ENCODE assay signal across 12 cellular contexts in the genomic region with DNA sequence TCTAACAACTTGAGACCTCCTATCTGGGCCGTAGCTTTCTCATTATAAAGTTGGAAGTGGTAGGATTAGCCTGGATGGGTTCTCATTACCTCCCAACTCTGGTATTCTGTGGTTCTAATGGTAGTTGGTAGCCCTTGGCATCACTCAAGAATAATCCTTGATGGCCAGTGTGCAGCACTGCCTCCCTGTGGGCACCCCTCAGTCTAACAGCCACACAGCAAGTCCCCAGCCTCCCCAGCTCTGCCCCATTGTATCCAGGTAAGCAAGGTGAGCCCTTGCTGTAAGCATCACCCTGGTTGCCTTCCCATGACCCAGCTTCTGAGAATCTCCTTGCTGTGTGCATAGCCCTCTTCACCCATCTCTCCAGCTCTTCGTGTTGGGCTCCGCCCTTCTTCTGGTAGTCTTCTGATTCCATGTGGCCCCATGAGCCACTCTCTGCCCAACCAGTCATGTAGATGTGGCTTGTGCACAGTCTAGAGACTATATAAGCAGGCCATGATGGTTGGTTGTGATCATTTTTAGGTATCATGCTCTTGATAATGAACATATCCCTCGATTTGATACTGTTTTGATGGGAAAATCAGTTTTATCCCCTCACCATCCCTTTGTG. TPM values are rescaled to one million over a fixed set of nuclear protein-coding genes. Genes with fewer than 3 reads are reported as not detected.
DNase-seq lines count a peak whose midpoint lies in the region; ATAC-seq and TF ChIP-seq lines count a peak whose summit lies in the region.
"Had no signal": no experiment of that assay in that cellular context is flagged by ENCODE, and none has a peak within 500 bp of the region (broad histone marks: within the 10 kb centered on the region; RNA-seq: fewer than 3 reads in every experiment).

No MANE protein-coding gene starts in this region.

- H3K4me1 ChIP-seq in mammary epithelial cell (ENCODE audit: insufficient read depth, low read length) (no peaks in the 10 kb centered on the region), neural progenitor cell (no peaks in the 10 kb centered on the region)

- dilution Hi-C loops in mammary epithelial cell (cut with HindIII; ENCODE audit: low sequenced_read_pairs) = loop anchor here (5.0 kb wide), 2 partner anchors 32 to 63 kb away; no protein-coding TSS in a partner anchor

- in situ Hi-C loops in mammary epithelial cell (cut with MboI; ENCODE audit: low sequenced_read_pairs in 2 of 2) = loop anchor here in 1 of 2 donors (25.0 kb wide), 1 partner anchor 478 kb away; no protein-coding TSS in a partner anchor

- H3K27ac Mint-ChIP-seq in neural progenitor cell = no peak overlapping the region
- H3K27ac Mint-ChIP-seq: T-helper 1 cell treated with Interleukin-12 subunit alpha and Interleukin-12 subunit beta and Interleukin-4 antibody, amounts not matched to agents 30 μg/mL and 1 μg/mL, for 36 hours had no signal

- H3F3A ChIP-seq in neural progenitor cell (ENCODE audit: low read depth) = no peaks in the 10 kb centered on the region

- H3K27me3 Mint-ChIP-seq in neural progenitor cell (ENCODE audit: insufficient read depth, low read depth) = no peaks in the 10 kb centered on the region

- H3K9me3 Mint-ChIP-seq in neural progenitor cell = peaks cover 2% of the 10 kb centered on the region
- H3K9me3 Mint-ChIP-seq: T-helper 1 cell treated with Interleukin-12 subunit alpha and Interleukin-12 subunit beta and Interleukin-4 antibody, amounts not matched to agents 30 μg/mL and 1 μg/mL, for 36 hours had no signal

- H3K9me3 ChIP-seq in mammary epithelial cell (replicated peaks; ENCODE audit: insufficient read depth, low read length) (no peaks in the 10 kb centered on the region), neural progenitor cell (ENCODE audit: low read depth) (no peaks in the 10 kb centered on the region)

- ATAC-seq in GM21528 (IDR thresholded peaks at IDR 0.05; ENCODE audit: low FRiP score, unreplicated experiment) = no peak
- ATAC-seq in GM18868 (IDR thresholded peaks at IDR 0.05; ENCODE audit: unreplicated experiment) = no peak

- H2AFZ ChIP-seq in mammary epithelial cell (ENCODE audit: low read depth, low read length) (no peak overlapping the region), neural progenitor cell (replicated peaks) (no peak overlapping the region)

- no peaks in the 10 kb centered on the region for H3K36me3 ChIP-seq in mammary epithelial cell (ENCODE audit: insufficient read depth, low read length)
- no peaks in the 10 kb centered on the region for H3K36me3 ChIP-seq in neural progenitor cell

- peak; percentile 73 for TF ChIP-seq CTCF in GM12872 (IDR thresholded peaks at IDR 0.05; ENCODE audit: insufficient read depth, low read depth, low read length)
- peak; percentile 37 for TF ChIP-seq CTCF in LNCaP clone FGC (IDR thresholded peaks at IDR 0.05; ENCODE audit: control insufficient read depth, extremely low read depth, insufficient read depth)
- TF ChIP-seq CTCF in mammary epithelial cell (conservative IDR thresholded peaks at IDR 0.05 in 1 of 2, IDR thresholded peaks at IDR 0.05 in 1 of 2; ENCODE audit: extremely low read depth in 1 of 2, insufficient read depth in 1 of 2, low read depth in 1 of 2, low read length in 2 of 2) = peak; percentile 30 to 37
- peak; percentile 31 for TF ChIP-seq CTCF in neural progenitor cell (IDR thresholded peaks at IDR 0.05)

- no peak overlapping the region for H3K27ac ChIP-seq in mammary epithelial cell (ENCODE audit: insufficient read depth, low read depth, low read length)
- H3K27ac ChIP-seq in neural progenitor cell = no peak overlapping the region

- H4K20me1 ChIP-seq in mammary epithelial cell (ENCODE audit: insufficient read depth, low read length) (no peaks in the 10 kb centered on the region), neural progenitor cell (ENCODE audit: low read depth) (no peaks in the 10 kb centered on the region)

- CTCF ChIA-PET in mammary epithelial cell (lab: Charles Lee; ENCODE audit: low non-redundant PET) = no interaction called here

- no TSS peak for BruUV-seq in mammary epithelial cell (replicated peaks; lab: Mats Ljungman, UMichigan)

- DNase-seq in LNCaP clone FGC (ENCODE audit: low read depth) = no peak
- no peak for DNase-seq in mammary epithelial cell
- no peak for DNase-seq in neural progenitor cell (ENCODE audit: low spot score)
- DNase-seq in activated gamma-delta T cell treated with Interleukin-2 at 50 U/mL for 16 hours = no peak
- no peak for DNase-seq in NCI-H1105 treated with DMSO at 0.1 percent for 48 hours (lab: John Stamatoyannopoulos, UW)
- DNase-seq: glutamatergic neuron, NCI-H1694 treated with DMSO at 0.1 percent for 48 hours, occipital lobe had no signal

- WGBS in mammary epithelial cell (ENCODE audit: low coverage, missing lambda C conversion rate) = 94% methylated on average over 4 of the region's 4 CpGs

- no peaks in the 10 kb centered on the region for H3K4me1 Mint-ChIP-seq in neural progenitor cell

- H3K4me3 ChIP-seq in LNCaP clone FGC (ENCODE audit: low read depth, low read length) = no peak overlapping the region
- H3K4me3 ChIP-seq in mammary epithelial cell (replicated peaks in 1 of 3; ENCODE audit: insufficient read depth in 1 of 3, low read depth in 2 of 3, low read length in 3 of 3) = no peak overlapping the region
- H3K4me3 ChIP-seq in neural progenitor cell = no peak overlapping the region

- H3K79me2 ChIP-seq in mammary epithelial cell (ENCODE audit: insufficient read depth, low read length) (no peaks in the 10 kb centered on the region), neural progenitor cell (ENCODE audit: low read depth) (no peaks in the 10 kb centered on the region)

- intact Hi-C loops in mammary epithelial cell (cut with micrococcal nuclease) = no loop called here

- H3K36me3 Mint-ChIP-seq in neural progenitor cell = peaks cover 3% of the 10 kb centered on the region

- H3K4me3 Mint-ChIP-seq in neural progenitor cell = no peak overlapping the region
- H3K4me3 Mint-ChIP-seq: T-helper 1 cell treated with Interleukin-12 subunit alpha and Interleukin-12 subunit beta and Interleukin-4 antibody, amounts not matched to agents 30 μg/mL and 1 μg/mL, for 36 hours had no signal

- H3K4me2 ChIP-seq in mammary epithelial cell (ENCODE audit: insufficient read depth, low read depth, low read length) (no peak overlapping the region), neural progenitor cell (no peak overlapping the region)

- no peak overlapping the region for H3K9ac ChIP-seq in mammary epithelial cell (ENCODE audit: insufficient read depth, low read length)
- H3K9ac ChIP-seq in neural progenitor cell = no peak overlapping the region

- H3K27me3 ChIP-seq in mammary epithelial cell (ENCODE audit: insufficient read depth, low read length) (no peaks in the 10 kb centered on the region), neural progenitor cell (no peaks in the 10 kb centered on the region)

RNA-seq across cellular contexts. Expression of gene GRHPR, which starts 57.6 kb away (rescaled TPM):
- total RNA-seq in mammary epithelial cell (100 to 1,000 TPM in 1 of 2 donors, 10 to 100 TPM in 1; 87.0 to 163 TPM), neural progenitor cell (ENCODE audit: low replicate concordance) (116 and 187 TPM in 2 replicates)
- 175 TPM for polyA plus RNA-seq in mammary epithelial cell
- polyA minus RNA-seq in mammary epithelial cell = 109 TPM
